Comparison of ENCODE assay signal across 9 cellular contexts in genomic region chr2:198004921-198005829, GRCh38.
A peak's percentile ranks its signal among the peaks of the same experiment; 100 is the strongest.
DNase-seq lines count a peak whose midpoint lies in the region; ATAC-seq and TF ChIP-seq lines count a peak whose summit lies in the region.
"Had no signal": no experiment of that assay in that cellular context is flagged by ENCODE, and none has a peak within 500 bp of the region (broad histone marks: within the 10 kb centered on the region; RNA-seq: fewer than 3 reads in every experiment).

No MANE protein-coding gene starts in this region.

- ATAC-seq in GM18508 (IDR thresholded peaks at IDR 0.05; ENCODE audit: insufficient read depth, unreplicated experiment) (peak; percentile 78), GM21717 (IDR thresholded peaks at IDR 0.05; ENCODE audit: unreplicated experiment) (peak; percentile 91), mucosa of descending colon (peak; percentile 65), esophagus mucosa (no peak)
- ATAC-seq: Panc1 had no signal

- no peaks in the 10 kb centered on the region for H3K4me1 Mint-ChIP-seq in osteocyte (ENCODE audit: unreplicated experiment)

- no peaks in the 10 kb centered on the region for H3K9me3 Mint-ChIP-seq in osteocyte (ENCODE audit: unreplicated experiment)

- H3K79me2 ChIP-seq in MM.1S (ENCODE audit: low read length): no peaks in the 10 kb centered on the region

- intact Hi-C loops in mucosa of descending colon (cut with DNase I, micrococcal nuclease): no loop called here

- H3K27me3 ChIP-seq in MM.1S (replicated peaks; ENCODE audit: insufficient read depth, low read length): no peaks in the 10 kb centered on the region

- H3K4me1 ChIP-seq in MM.1S (ENCODE audit: low read length) (peaks cover 43% of the 10 kb centered on the region), mucosa of descending colon (ENCODE audit: low read depth) (no peaks in the 10 kb centered on the region)

- H3K9me3 ChIP-seq in MM.1S (replicated peaks; ENCODE audit: insufficient read depth, low read length) (no peaks in the 10 kb centered on the region), mucosa of descending colon (no peaks in the 10 kb centered on the region)

- H3K9ac ChIP-seq in MM.1S (ENCODE audit: low read length): peak overlapping the region; percentile 79

- no peak overlapping the region for H3K4me3 Mint-ChIP-seq in osteocyte (ENCODE audit: unreplicated experiment)

- no peaks in the 10 kb centered on the region for H4K20me1 ChIP-seq in MM.1S (ENCODE audit: insufficient read depth, low read length)

- DNase-seq in MM.1S: peak; percentile 89
- peak; percentile 19 to 40 (median 24) for DNase-seq in mucosa of descending colon
- DNase-seq in SIG-M5 (lab: John Stamatoyannopoulos, UW): no peak
- DNase-seq in SKM-1 treated with dmso at 0.1 percent for 144 hours (lab: John Stamatoyannopoulos, UW; ENCODE audit: unreplicated experiment): no peak
- no peak for DNase-seq in osteocyte (ENCODE audit: extremely low spot score, unreplicated experiment)

- H3K27ac ChIP-seq in MM.1S (ENCODE audit: low read length): peak overlapping the region; percentile 97

- peak overlapping the region; percentile 85 for H3K4me2 ChIP-seq in MM.1S (ENCODE audit: low read depth, low read length)

- H2AFZ ChIP-seq in MM.1S (ENCODE audit: low read length): peak overlapping the region; percentile 28; the same call in 1 of the 2 replicates

- no peak overlapping the region for H3K27ac Mint-ChIP-seq in osteocyte (ENCODE audit: unreplicated experiment)

- peaks cover 42% of the 10 kb centered on the region for H3F3A ChIP-seq in MM.1S (ENCODE audit: insufficient read depth, low read length)

- H3K9me2 ChIP-seq in MM.1S (replicated peaks; ENCODE audit: insufficient read depth, low read length): no peaks in the 10 kb centered on the region

- peaks cover 13% of the 10 kb centered on the region for H3K27me3 Mint-ChIP-seq in osteocyte (ENCODE audit: unreplicated experiment)

- no peaks in the 10 kb centered on the region for H3K36me3 Mint-ChIP-seq in osteocyte (ENCODE audit: unreplicated experiment)

- H3K4me3 ChIP-seq in MM.1S (ENCODE audit: low read length): peak overlapping the region; percentile 56
- no peak overlapping the region for H3K4me3 ChIP-seq in mucosa of descending colon

- H3K36me3 ChIP-seq in MM.1S (replicated peaks; ENCODE audit: insufficient read depth, low read length) (no peaks in the 10 kb centered on the region), mucosa of descending colon (ENCODE audit: low read depth) (no peaks in the 10 kb centered on the region)

- no peak for TF ChIP-seq CTCF in MM.1S (IDR thresholded peaks at IDR 0.05; ENCODE audit: low read length)
- TF ChIP-seq CTCF in mucosa of descending colon (IDR thresholded peaks at IDR 0.05): no peak
- no peak for TF ChIP-seq CTCF in osteocyte (IDR thresholded peaks at IDR 0.05)

Comparison
In these comparisons a context has a peak if more than half of its experiments do, and no peak if none do; other contexts are left out.
1. DNase-seq: peak in MM.1S (single experiment) and mucosa of descending colon (3 of 3); none in SIG-M5 (single experiment), SKM-1 treated with dmso at 0.1 percent for 144 hours (single experiment) and osteocyte (single experiment).